29 cellular contexts compared by ENCODE assay signal in the genomic region with DNA sequence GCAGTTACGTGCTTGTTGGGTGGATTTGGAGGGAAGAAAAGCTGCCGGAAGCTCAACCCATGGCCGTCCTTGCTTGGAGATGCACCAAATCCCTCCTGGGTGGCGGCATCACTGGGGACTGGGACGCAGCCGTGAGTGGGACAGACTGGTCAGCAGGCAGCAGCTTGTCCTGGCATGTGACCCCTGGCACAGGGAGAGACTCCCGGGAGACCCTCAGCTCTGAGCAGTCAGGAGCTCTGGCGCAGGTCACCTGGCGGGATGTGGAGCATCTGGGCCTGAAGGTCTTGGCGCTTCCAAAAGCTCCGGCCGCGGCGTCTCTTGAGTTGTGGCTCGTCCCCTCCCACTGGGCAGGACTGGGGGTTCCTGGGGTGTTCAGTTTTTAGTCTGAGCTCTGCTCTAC. TPM values are rescaled to one million over a fixed set of nuclear protein-coding genes. Genes with fewer than 3 reads are reported as not detected.
"Had no signal": no experiment of that assay in that cellular context is flagged by ENCODE, and none has a peak within 500 bp of the region (broad histone marks: within the 10 kb centered on the region; RNA-seq: fewer than 3 reads in every experiment).

No MANE protein-coding gene starts in this region.

- H3K9me3 Mint-ChIP-seq: immature natural killer cell; natural killer cell; stimulated activated naive B cell treated with anti-CD40 and anti-IgM and Interleukin-4, amounts not matched to agents 10 μg/mL and 1 μg/mL and 100 μg/mL, for 72 hours had no signal

- H3K9me3 ChIP-seq: body of pancreas, colonic mucosa, gastroesophageal sphincter, lower lobe of right lung, ovary, stomach, suprapubic skin, tibial artery had no signal

- H3K4me1 Mint-ChIP-seq: immature natural killer cell; natural killer cell; stimulated activated naive B cell treated with anti-CD40 and anti-IgM and Interleukin-4, amounts not matched to agents 10 μg/mL and 1 μg/mL and 100 μg/mL, for 72 hours had no signal

- H3K36me3 Mint-ChIP-seq: activated naive CD8-positive, alpha-beta T cell; natural killer cell had no signal

- H3K27ac ChIP-seq: body of pancreas, cardiac muscle cell, colonic mucosa, gastroesophageal sphincter, lower lobe of right lung, ovary, stomach, suprapubic skin, tibial artery had no signal

- H3K36me3 ChIP-seq: cardiac muscle cell, colonic mucosa, lower lobe of right lung, ovary, suprapubic skin had no signal

- DNase-seq: activated CD4-positive, alpha-beta T cell treated with anti-CD3 and anti-CD28 coated beads for 4 hours; activated CD4-positive, alpha-beta T cell treated with anti-CD3 and anti-CD28 coated beads, Interleukin-2, amount 50 U/mL, for 48 hours; activated CD4-positive, CD25-positive, alpha-beta regulatory T cell; activated CD8-positive, alpha-beta memory T cell treated with anti-CD3 and anti-CD28 coated beads for 24 hours; activated effector memory CD4-positive, alpha-beta T cell treated with Interleukin-2 at 50 U/mL for 16 hours; activated naive CD4-positive, alpha-beta T cell treated with Interleukin-2 at 50 U/mL for 16 hours; aorta; body of pancreas; colonic mucosa; effector memory CD4-positive, alpha-beta T cell; immature natural killer cell; kidney; lower lobe of right lung; mesenchymal stem cell; natural killer cell; ovary; small intestine; stimulated activated CD4-positive, alpha-beta T cell treated with anti-CD3 and anti-CD28 coated beads, Interleukin-1b, Interleukin-23, amount 100 ng/mL, for 48 hours; stimulated activated naive B cell treated with anti-CD40 and anti-IgM and Interleukin-4, amounts not matched to agents 10 μg/mL and 1 μg/mL and 100 μg/mL, for 72 hours; stomach; T-helper 2 cell; tibial artery had no signal

- H3K4me3 ChIP-seq: body of pancreas, cardiac muscle cell, colonic mucosa, gastroesophageal sphincter, lower lobe of right lung, ovary, stomach, suprapubic skin, tibial artery had no signal

- H3K27me3 Mint-ChIP-seq: activated naive CD8-positive, alpha-beta T cell; progenitor cell of endocrine pancreas; stimulated activated naive B cell treated with anti-CD40 and anti-IgM and Interleukin-4, amounts not matched to agents 10 μg/mL and 1 μg/mL and 100 μg/mL, for 72 hours had no signal

- ATAC-seq: body of pancreas; gastroesophageal sphincter; left lobe of liver; lower lobe of right lung; natural killer cell; stimulated activated naive B cell treated with anti-CD40 and anti-IgM and Interleukin-4, amounts not matched to agents 10 μg/mL and 1 μg/mL and 100 μg/mL, for 72 hours had no signal

- H3K27me3 ChIP-seq: body of pancreas, cardiac muscle cell, colonic mucosa, gastroesophageal sphincter, ovary, stomach, suprapubic skin, tibial artery had no signal

- H3K4me1 ChIP-seq: body of pancreas, colonic mucosa, gastroesophageal sphincter, lower lobe of right lung, stomach, suprapubic skin, tibial artery had no signal

- H3K4me3 Mint-ChIP-seq: activated naive CD8-positive, alpha-beta T cell; immature natural killer cell; natural killer cell; stimulated activated naive B cell treated with anti-CD40 and anti-IgM and Interleukin-4, amounts not matched to agents 10 μg/mL and 1 μg/mL and 100 μg/mL, for 72 hours had no signal

- H3K27ac Mint-ChIP-seq: activated naive CD8-positive, alpha-beta T cell; immature natural killer cell; natural killer cell; progenitor cell of endocrine pancreas; stimulated activated naive B cell treated with anti-CD40 and anti-IgM and Interleukin-4, amounts not matched to agents 10 μg/mL and 1 μg/mL and 100 μg/mL, for 72 hours had no signal

RNA-seq across cellular contexts. Expression of gene ANO9, which starts 34.6 kb away (rescaled TPM):
- polyA plus RNA-seq: fibroblast of lung had no signal
